8 cellular contexts compared by ENCODE assay signal in the genomic region with DNA sequence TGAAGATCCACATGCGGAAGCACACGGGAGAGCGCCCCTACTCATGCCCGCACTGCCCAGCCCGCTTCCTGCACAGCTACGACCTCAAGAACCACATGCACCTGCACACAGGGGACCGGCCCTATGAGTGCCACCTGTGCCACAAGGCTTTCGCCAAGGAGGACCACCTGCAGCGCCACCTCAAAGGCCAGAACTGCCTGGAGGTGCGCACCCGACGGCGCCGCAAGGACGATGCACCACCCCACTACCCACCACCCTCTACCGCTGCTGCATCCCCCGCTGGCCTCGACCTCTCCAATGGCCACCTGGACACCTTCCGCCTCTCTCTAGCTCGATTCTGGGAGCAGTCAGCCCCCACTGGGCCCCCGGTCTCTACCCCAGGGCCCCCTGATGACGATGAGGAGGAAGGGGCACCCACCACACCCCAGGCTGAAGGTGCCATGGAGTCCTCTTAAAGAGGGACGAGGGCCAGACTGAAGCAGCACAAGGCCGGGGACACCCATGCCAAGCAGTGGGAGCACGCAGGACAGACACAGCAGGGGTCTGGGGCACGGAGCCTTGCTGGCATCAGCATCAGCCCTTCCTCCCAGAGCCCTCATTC. TPM values are rescaled to one million over a fixed set of nuclear protein-coding genes. Genes with fewer than 3 reads are reported as not detected.
A peak's percentile ranks its signal among the peaks of the same experiment; 100 is the strongest.
DNase-seq lines count a peak whose midpoint lies in the region; ATAC-seq and TF ChIP-seq lines count a peak whose summit lies in the region.

No MANE protein-coding gene starts in this region.

- no peaks in the 10 kb centered on the region for H3K9me3 Mint-ChIP-seq in CD4-positive, alpha-beta T cell
- H3K9me3 Mint-ChIP-seq in endothelial cell (ENCODE audit: unreplicated experiment) (no peaks in the 10 kb centered on the region), osteocyte (ENCODE audit: unreplicated experiment) (no peaks in the 10 kb centered on the region)

- peak overlapping the region; percentile 77 for H3K27ac ChIP-seq in CD4-positive, alpha-beta T cell (ENCODE audit: low read depth, low read length)
- H3K27ac ChIP-seq in RWPE1, result peak overlapping the region; percentile 100

- intact Hi-C loops in CD4-positive, alpha-beta T cell (cut with DNase I, micrococcal nuclease), result loop anchor here (2.0 to 5.0 kb wide), 6 partner anchors 34 to 459 kb away; a partner anchor contains a TSS

- H3K27me3 Mint-ChIP-seq in CD4-positive, alpha-beta T cell, result no peaks in the 10 kb centered on the region
- H3K27me3 Mint-ChIP-seq in endothelial cell (ENCODE audit: unreplicated experiment) (peaks cover 16% of the 10 kb centered on the region), osteocyte (ENCODE audit: unreplicated experiment) (no peaks in the 10 kb centered on the region)

- TF ChIP-seq CTCF in CD4-positive, alpha-beta T cell (IDR thresholded peaks at IDR 0.05), result no peak
- TF ChIP-seq CTCF in RWPE1 (conservative IDR thresholded peaks at IDR 0.05; ENCODE audit: low read depth) (no peak), endothelial cell (IDR thresholded peaks at IDR 0.05; ENCODE audit: unreplicated experiment) (no peak), osteocyte (IDR thresholded peaks at IDR 0.05) (no peak)

- H3K27me3 ChIP-seq in CD4-positive, alpha-beta T cell (ENCODE audit: control insufficient read depth, insufficient read depth, low read length), result no peaks in the 10 kb centered on the region

- POLR2A ChIA-PET in CD4-positive, alpha-beta T cell (lab: Charles Lee), result interaction anchor here (0.6 to 10.7 kb wide), 16 partner anchors 9 to 249 kb away, joined by 3 to 189 read pairs (median 13); a partner anchor contains a TSS
- POLR2A ChIA-PET in RWPE1 (lab: Yijun Ruan, JAX; ENCODE audit: low non-redundant PET), result no interaction called here

- no peak for ATAC-seq in CD4-positive, alpha-beta T cell (ENCODE audit: poor library complexity)
- ATAC-seq in HG02763 (IDR thresholded peaks at IDR 0.05; ENCODE audit: unreplicated experiment), result no peak

- CTCF ChIA-PET in CD4-positive, alpha-beta T cell (lab: Charles Lee), result interaction anchor here (1.0 to 9.7 kb wide), 15 partner anchors 9 to 457 kb away, joined by 3 to 159 read pairs (median 15); a partner anchor contains a TSS
- CTCF ChIA-PET in RWPE1 (lab: Yijun Ruan, JAX), result interaction anchor here (0.6 to 2.7 kb wide), 3 partner anchors 13 to 29 kb away, joined by 3 to 26 read pairs (median 4); a partner anchor contains a TSS

- H3K4me3 Mint-ChIP-seq in CD4-positive, alpha-beta T cell, result peak overlapping the region; percentile 55
- H3K4me3 Mint-ChIP-seq in endothelial cell (ENCODE audit: unreplicated experiment), result peak overlapping the region; percentile 11
- no peak overlapping the region for H3K4me3 Mint-ChIP-seq in osteocyte (ENCODE audit: unreplicated experiment)

- H3K36me3 Mint-ChIP-seq in CD4-positive, alpha-beta T cell (ENCODE audit: low read depth), result peaks cover 33% of the 10 kb centered on the region
- H3K36me3 Mint-ChIP-seq in endothelial cell (ENCODE audit: low read depth, unreplicated experiment) (peaks cover 9% of the 10 kb centered on the region), osteocyte (ENCODE audit: unreplicated experiment) (no peaks in the 10 kb centered on the region)

- H3K27ac Mint-ChIP-seq in CD4-positive, alpha-beta T cell, result peak overlapping the region; percentile 92
- H3K27ac Mint-ChIP-seq in endothelial cell (ENCODE audit: unreplicated experiment), result no peak overlapping the region
- peak overlapping the region; percentile 88 for H3K27ac Mint-ChIP-seq in osteocyte (ENCODE audit: unreplicated experiment)

- H3K9me3 ChIP-seq in CD4-positive, alpha-beta T cell (ENCODE audit: control insufficient read depth, low read length), result no peaks in the 10 kb centered on the region

- H3K4me1 Mint-ChIP-seq in CD4-positive, alpha-beta T cell (ENCODE audit: low read depth), result peaks cover 79% of the 10 kb centered on the region
- peaks cover 17% of the 10 kb centered on the region for H3K4me1 Mint-ChIP-seq in endothelial cell (ENCODE audit: unreplicated experiment)
- peaks cover 32% of the 10 kb centered on the region for H3K4me1 Mint-ChIP-seq in osteocyte (ENCODE audit: unreplicated experiment)

- no peak for DNase-seq in CD4-positive, alpha-beta T cell
- no peak for DNase-seq in RWPE1 (ENCODE audit: low spot score)
- DNase-seq in endothelial cell (ENCODE audit: low spot score), result no peak
- no peak for DNase-seq in osteocyte (ENCODE audit: extremely low spot score, unreplicated experiment)
- DNase-seq in mesenteric fat pad (ENCODE audit: low spot score), result no peak
- no peak for DNase-seq in T1000 (lab: John Stamatoyannopoulos, UW)
- no peak for DNase-seq in DMS 273 (lab: John Stamatoyannopoulos, UW; ENCODE audit: unreplicated experiment)

RNA-seq across cellular contexts. Expression of a gene that starts 13.7 kb away (rescaled TPM):
- 10 to 100 TPM; 22.8 to 25.1 TPM for total RNA-seq in CD4-positive, alpha-beta T cell
- total RNA-seq in endothelial cell (ENCODE audit: unreplicated experiment) (23.3 TPM), osteocyte (34.4 and 37.8 TPM in 2 replicates), mesenteric fat pad (80.4 TPM)

RNA-seq across cellular contexts. Expression of a gene that starts 17.2 kb away (rescaled TPM):
- 1 to 10 TPM; 1.4 to 2.2 TPM for total RNA-seq in CD4-positive, alpha-beta T cell
- 2.8 TPM for total RNA-seq in endothelial cell (ENCODE audit: unreplicated experiment)
- 0.75 and 1.0 TPM in 2 replicates for total RNA-seq in osteocyte
- total RNA-seq in mesenteric fat pad, result 0.87 TPM

RNA-seq across cellular contexts. Expression of a gene that starts 17.3 kb away (rescaled TPM):
- total RNA-seq in CD4-positive, alpha-beta T cell, result under 1 TPM; 0.33 to 0.39 TPM
- total RNA-seq in endothelial cell (ENCODE audit: unreplicated experiment) (not detected), osteocyte (not detected in 2 replicates), mesenteric fat pad (not detected)

RNA-seq across cellular contexts. Expression of a gene that starts 22.9 kb away (rescaled TPM):
- not detected for total RNA-seq in CD4-positive, alpha-beta T cell
- 0.82 TPM for total RNA-seq in endothelial cell (ENCODE audit: unreplicated experiment)
- not detected in 2 replicates for total RNA-seq in osteocyte
- total RNA-seq in mesenteric fat pad, result not detected

RNA-seq across cellular contexts. Expression of a gene that starts 33.2 kb away (rescaled TPM):
- total RNA-seq in CD4-positive, alpha-beta T cell, result 10 to 100 TPM; 16.7 to 19.4 TPM
- total RNA-seq in endothelial cell (ENCODE audit: unreplicated experiment), result 35.9 TPM
- 30.2 and 31.2 TPM in 2 replicates for total RNA-seq in osteocyte
- total RNA-seq in mesenteric fat pad, result 43.7 TPM
